Comparison of ENCODE assay signal across 1 cellular context in genomic region chr7:116671681-116672595, GRCh38.
TF ChIP-seq lines count a peak whose summit lies in the region.

Gene MET, plus strand, starts transcription at chr7:116672196. Its CDS starts 26,889 bp downstream, at chr7:116699085.

TF ChIP-seq in HepG2, 621 proteins besides CTCF, POLR2A, EP300 and RAD21 (continued from another document and continues in another):
- TF ChIP-seq THAP9 (CRISPR knock-in tag; IDR thresholded peaks at IDR 0.05; ENCODE audit: borderline replicate concordance) (peak; percentile 65), REST (IDR thresholded peaks at IDR 0.05; ENCODE audit: borderline replicate concordance in 1 of 2, low read depth in 1 of 2, low read length in 2 of 2) (peak in 1 of 2 experiments; percentile 8; a peak in 1 of 4 replicates), MAX (IDR thresholded peaks at IDR 0.05) (peak; percentile 98), ZNF547 (CRISPR knock-in tag; IDR thresholded peaks at IDR 0.05) (peak; percentile 87), RXRB (CRISPR knock-in tag; IDR thresholded peaks at IDR 0.05; ENCODE audit: borderline replicate concordance) (peak; percentile 78), RBAK (CRISPR knock-in tag; IDR thresholded peaks at IDR 0.05) (no peak), ZNF780A (CRISPR knock-in tag; IDR thresholded peaks at IDR 0.05) (peak; percentile 76; the same call in 1 of the 2 replicates), AKAP8 (CRISPR knock-in tag; IDR thresholded peaks at IDR 0.05) (peak; percentile 77; the same call in 1 of the 2 replicates), JUNB (CRISPR knock-in tag; IDR thresholded peaks at IDR 0.05; ENCODE audit: borderline replicate concordance) (peak; percentile 67; the same call in 1 of the 2 replicates), ZNF589 (CRISPR knock-in tag; conservative IDR thresholded peaks at IDR 0.05) (peak; percentile 71; the same call in 1 of the 2 replicates), RNF2 (conservative IDR thresholded peaks at IDR 0.05; ENCODE audit: low read depth) (peak; percentile 90; the same call in 1 of the 2 replicates), ZNF609 (CRISPR knock-in tag; IDR thresholded peaks at IDR 0.05; ENCODE audit: borderline replicate concordance) (peak; percentile 92), SNAPC5 (CRISPR knock-in tag; IDR thresholded peaks at IDR 0.05; ENCODE audit: borderline replicate concordance) (no peak; the same call in 1 of the 2 replicates), E2F1 (CRISPR knock-in tag; IDR thresholded peaks at IDR 0.05) (peak; percentile 45), MNT (IDR thresholded peaks at IDR 0.05) (peak; percentile 27; the same call in 1 of the 2 replicates), DR1 (CRISPR knock-in tag; IDR thresholded peaks at IDR 0.05) (no peak), ZNF12 (CRISPR knock-in tag; IDR thresholded peaks at IDR 0.05) (peak; percentile 54; the same call in 1 of the 2 replicates), CBX1 (IDR thresholded peaks at IDR 0.05; ENCODE audit: low read depth) (peak; percentile 60), SNRNP70 (IDR thresholded peaks at IDR 0.05; ENCODE audit: low read depth, low read length) (no peak), MTA3 (CRISPR knock-in tag; IDR thresholded peaks at IDR 0.05) (0 out of 2 replicates have a peak, but pooled peaks have one; percentile 42), MEIS1 (CRISPR knock-in tag; IDR thresholded peaks at IDR 0.05; ENCODE audit: borderline replicate concordance) (peak; percentile 77; the same call in 1 of the 2 replicates), ZNF142 (CRISPR knock-in tag; IDR thresholded peaks at IDR 0.05) (peak; percentile 80), ZNF660 (CRISPR knock-in tag; IDR thresholded peaks at IDR 0.05; ENCODE audit: borderline replicate concordance, low read depth) (no peak), BORCS8-MEF2B (CRISPR knock-in tag; IDR thresholded peaks at IDR 0.05) (peak; percentile 86), CCDC6 (CRISPR knock-in tag; IDR thresholded peaks at IDR 0.05) (peak; percentile 87), NBN (conservative IDR thresholded peaks at IDR 0.05) (no peak), SKI (IDR thresholded peaks at IDR 0.05; ENCODE audit: partially characterized antibody) (peak; percentile 95), ZSCAN22 (CRISPR knock-in tag; IDR thresholded peaks at IDR 0.05) (no peak), CBX5 (CRISPR knock-in tag; IDR thresholded peaks at IDR 0.05; ENCODE audit: borderline replicate concordance) (peak; percentile 65; the same call in 1 of the 2 replicates), HHEX (CRISPR knock-in tag; IDR thresholded peaks at IDR 0.05) (no peak), CBX2 (IDR thresholded peaks at IDR 0.05; ENCODE audit: low read depth, low read length) (no peak), CBX2 (CRISPR knock-in tag; IDR thresholded peaks at IDR 0.05; ENCODE audit: low read depth) (0 out of 2 replicates have a peak, but pooled peaks have one; percentile 67)
